ENCODE assay signal across 8 cellular contexts in the genomic region with DNA sequence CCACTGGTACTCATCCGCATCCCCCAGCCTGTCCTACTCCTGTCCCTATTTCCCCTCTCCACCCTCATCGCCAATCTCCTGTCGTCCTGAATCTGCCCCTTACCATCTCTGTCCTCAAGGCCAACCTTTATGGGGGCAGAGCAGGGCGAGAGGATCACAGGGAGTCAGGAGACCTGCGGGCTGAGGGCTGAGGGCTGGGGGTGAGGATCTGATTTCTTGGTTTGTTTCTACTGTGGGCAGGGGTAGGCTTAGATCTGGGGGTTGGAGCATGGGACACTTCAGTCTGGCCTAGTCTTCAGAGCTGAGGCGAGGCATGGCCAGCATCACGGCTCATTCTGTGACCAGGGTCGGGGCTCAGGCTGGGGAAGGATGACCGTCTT.
A peak's percentile ranks its signal among the peaks of the same experiment; 100 is the strongest.
DNase-seq lines count a peak whose midpoint lies in the region; ATAC-seq lines count a peak whose summit lies in the region.

No MANE protein-coding gene starts in this region.

- H3K4me3 Mint-ChIP-seq in activated naive CD8-positive, alpha-beta T cell: peak overlapping the region; percentile 80
- H3K4me3 Mint-ChIP-seq in stimulated activated naive B cell treated with anti-CD40 and anti-IgM and Interleukin-4, amounts not matched to agents 10 μg/mL and 1 μg/mL and 100 μg/mL, for 72 hours: peak overlapping the region; percentile 80 to 83

- no peak for DNase-seq in stimulated activated naive B cell treated with anti-CD40 and anti-IgM and Interleukin-4, amounts not matched to agents 10 μg/mL and 1 μg/mL and 100 μg/mL, for 72 hours
- no peak for DNase-seq in NCI-H1048 (lab: John Stamatoyannopoulos, UW)
- no peak for DNase-seq in NCI-H2029 treated with DMSO at 0.1 percent for 48 hours (lab: John Stamatoyannopoulos, UW)
- no peak for DNase-seq in germinal center (ENCODE audit: low spot score)

- no peaks in the 10 kb centered on the region for H3K9me3 ChIP-seq in HUES48 (ENCODE audit: control insufficient read depth, insufficient read depth, low read length)
- peaks cover 5% of the 10 kb centered on the region for H3K9me3 ChIP-seq in iPS-18c (ENCODE audit: control insufficient read depth, insufficient read depth, low read length)

- H3K36me3 ChIP-seq in HUES48 (ENCODE audit: control insufficient read depth, insufficient read depth, low read length): no peaks in the 10 kb centered on the region

- no peaks in the 10 kb centered on the region for H3K27me3 Mint-ChIP-seq in activated naive CD8-positive, alpha-beta T cell
- no peaks in the 10 kb centered on the region for H3K27me3 Mint-ChIP-seq in stimulated activated naive B cell treated with anti-CD40 and anti-IgM and Interleukin-4, amounts not matched to agents 10 μg/mL and 1 μg/mL and 100 μg/mL, for 72 hours

- peak overlapping the region; percentile 72 for H3K4me3 ChIP-seq in HUES48 (ENCODE audit: low read depth, low read length)
- H3K4me3 ChIP-seq in iPS-18c (ENCODE audit: insufficient read depth, low read depth, low read length): peak overlapping the region; percentile 89

- no peaks in the 10 kb centered on the region for H3K36me3 Mint-ChIP-seq in activated naive CD8-positive, alpha-beta T cell
- H3K36me3 Mint-ChIP-seq in stimulated activated naive B cell treated with anti-CD40 and anti-IgM and Interleukin-4, amounts not matched to agents 10 μg/mL and 1 μg/mL and 100 μg/mL, for 72 hours: no peaks in the 10 kb centered on the region

- peak overlapping the region; percentile 61 for H3K27ac Mint-ChIP-seq in activated naive CD8-positive, alpha-beta T cell
- H3K27ac Mint-ChIP-seq in stimulated activated naive B cell treated with anti-CD40 and anti-IgM and Interleukin-4, amounts not matched to agents 10 μg/mL and 1 μg/mL and 100 μg/mL, for 72 hours: peak overlapping the region; percentile 63

- peaks cover 8% of the 10 kb centered on the region for H3K27me3 ChIP-seq in HUES48 (ENCODE audit: control insufficient read depth, insufficient read depth, low read length)

- no peaks in the 10 kb centered on the region for H3K9me3 Mint-ChIP-seq in activated naive CD8-positive, alpha-beta T cell (ENCODE audit: low read depth)
- no peaks in the 10 kb centered on the region for H3K9me3 Mint-ChIP-seq in stimulated activated naive B cell treated with anti-CD40 and anti-IgM and Interleukin-4, amounts not matched to agents 10 μg/mL and 1 μg/mL and 100 μg/mL, for 72 hours

- H3K4me1 ChIP-seq in HUES48 (ENCODE audit: control insufficient read depth, insufficient read depth, low read length): peaks cover 17% of the 10 kb centered on the region

- ATAC-seq in stimulated activated naive B cell treated with anti-CD40 and anti-IgM and Interleukin-4, amounts not matched to agents 10 μg/mL and 1 μg/mL and 100 μg/mL, for 72 hours (replicated peaks): no peak
- no peak for ATAC-seq in GM21360 (IDR thresholded peaks at IDR 0.05; ENCODE audit: unreplicated experiment)

- peaks cover 33% of the 10 kb centered on the region for H3K4me1 Mint-ChIP-seq in activated naive CD8-positive, alpha-beta T cell (ENCODE audit: low read depth)
- H3K4me1 Mint-ChIP-seq in stimulated activated naive B cell treated with anti-CD40 and anti-IgM and Interleukin-4, amounts not matched to agents 10 μg/mL and 1 μg/mL and 100 μg/mL, for 72 hours: peaks cover 38 to 46% of the 10 kb centered on the region in 2 donors

- no peak overlapping the region for H3K9ac ChIP-seq in HUES48 (ENCODE audit: low read depth, low read length)

- no peak overlapping the region for H3K27ac ChIP-seq in HUES48 (ENCODE audit: low read depth, low read length)
